In genomic region chr2:32009479-32010256, GRCh38 we compare ENCODE assay signal across 8 cellular contexts. TPM values are rescaled to one million over a fixed set of nuclear protein-coding genes. Genes with fewer than 3 reads are reported as not detected.
A peak's percentile ranks its signal among the peaks of the same experiment; 100 is the strongest.
DNase-seq lines count a peak whose midpoint lies in the region; ATAC-seq and TF ChIP-seq lines count a peak whose summit lies in the region.

No MANE protein-coding gene starts in this region.

- H3K27me3 ChIP-seq in BJ (ENCODE audit: control insufficient read depth, insufficient read depth, low read length) (no peaks in the 10 kb centered on the region), iPS DF 6.9 (ENCODE audit: control insufficient read depth, insufficient read depth, low read length) (no peaks in the 10 kb centered on the region), gastrocnemius medialis (no peaks in the 10 kb centered on the region)

- no peak overlapping the region for H3K27ac ChIP-seq in iPS DF 6.9 (ENCODE audit: low read length)
- H3K27ac ChIP-seq in gastrocnemius medialis = peak overlapping the region; percentile 86 to 98 (median 94)

- ATAC-seq in HG03280 (IDR thresholded peaks at IDR 0.05; ENCODE audit: unreplicated experiment) = peak; percentile 26
- ATAC-seq in gastrocnemius medialis = peak; percentile 49 to 57

- H3K4me3 ChIP-seq in BJ (ENCODE audit: low read depth, low read length) (peak overlapping the region; percentile 98), astrocyte of the cerebellum (ENCODE audit: low read depth, low read length) (peak overlapping the region; percentile 89), iPS DF 6.9 (ENCODE audit: low read length) (peak overlapping the region; percentile 81), gastrocnemius medialis (peak overlapping the region; percentile 89 to 95 (median 90))

- H3K36me3 ChIP-seq in BJ (ENCODE audit: control insufficient read depth, insufficient read depth, low read length) (no peaks in the 10 kb centered on the region), iPS DF 6.9 (ENCODE audit: control insufficient read depth, insufficient read depth, low read length) (no peaks in the 10 kb centered on the region; the same call in 1 of the 2 replicates), gastrocnemius medialis (no peaks in the 10 kb centered on the region)

- H3K9me3 ChIP-seq in iPS DF 6.9 (ENCODE audit: control insufficient read depth, insufficient read depth, low read length) (no peaks in the 10 kb centered on the region), gastrocnemius medialis (no peaks in the 10 kb centered on the region)

- TF ChIP-seq POLR2A in GM19099 (IDR thresholded peaks at IDR 0.05; ENCODE audit: extremely low read depth, insufficient read length, low read depth) (peak; percentile 43), gastrocnemius medialis (IDR thresholded peaks at IDR 0.05) (peak; percentile 2 to 14)

- POLR2A ChIA-PET in BJ (lab: Charles Lee) = no interaction called here

- in situ Hi-C loops in astrocyte of the cerebellum (cut with HindIII; ENCODE audit: low sequenced_read_pairs) = no loop called here
- in situ Hi-C loops in gastrocnemius medialis (cut with MboI; ENCODE audit: low sequenced_read_pairs in 4 of 4) = loop anchor here in 2 of 4 donors (10.0 kb wide), 2 partner anchors 55 to 155 kb away; partner anchors contain the start of genes SPAST (in 2 of the 2) and SLC30A6 (in 1 of the 2)

- TF ChIP-seq CTCF in BJ (IDR thresholded peaks at IDR 0.05; ENCODE audit: insufficient read depth, low read depth, low read length) = no peak
- no peak for TF ChIP-seq CTCF in astrocyte of the cerebellum (IDR thresholded peaks at IDR 0.05; ENCODE audit: low read depth, low read length, missing control alignments)
- TF ChIP-seq CTCF in gastrocnemius medialis (IDR thresholded peaks at IDR 0.05 in 4 of 5, conservative IDR thresholded peaks at IDR 0.05 in 1 of 5) = no peak

- H3K4me1 ChIP-seq in iPS DF 6.9 (ENCODE audit: control insufficient read depth, insufficient read depth, low read length) (no peaks in the 10 kb centered on the region), gastrocnemius medialis (peaks cover 24 to 43% of the 10 kb centered on the region in 2 donors)

- no CpG with 5 or more reads among the region's 92 CpGs for WGBS in iPS DF 6.9 (ENCODE audit: insufficient coverage, insufficient read length)

- intact Hi-C loops in gastrocnemius medialis (cut with DNase I; ENCODE audit: low total_unique reads) = loop anchor here (2.0 kb wide), 3 partner anchors 25 to 155 kb away; partner anchors contain the start of genes DPY30 and SLC30A6

- no peak for DNase-seq in BJ (ENCODE audit: low read depth)
- peak in 4 of 5 experiments; percentile 12 to 54 (median 24) for DNase-seq in T-helper 2 cell
- DNase-seq in astrocyte of the cerebellum (ENCODE audit: low read depth) = no peak
- no peak for DNase-seq in iPS DF 6.9 (ENCODE audit: low read depth, low spot score)
- DNase-seq in gastrocnemius medialis = peak in 1 of 2 donors; percentile 23
- no peak for DNase-seq in DMS79 (lab: John Stamatoyannopoulos, UW)

- CTCF ChIA-PET in BJ (lab: Yijun Ruan, JAX) = no interaction called here

RNA-seq across cellular contexts. Expression of gene MEMO1, which starts 1.1 kb away (rescaled TPM):
- polyA plus RNA-seq in BJ (2011; rRNA removed) = 42.0 and 47.8 TPM in 2 replicates
- polyA minus RNA-seq in BJ (2011; rRNA and poly(A)+ RNA removed) = 27.0 and 27.2 TPM in 2 replicates
- total RNA-seq in gastrocnemius medialis = 10 to 100 TPM; 32.2 to 75.0 (median 50.0) TPM

RNA-seq across cellular contexts. Expression of gene DPY30, which starts 29.9 kb away (rescaled TPM):
- polyA plus RNA-seq in BJ (2011; rRNA removed) = 35.3 and 66.1 TPM in 2 replicates
- 6.7 and 13.6 TPM in 2 replicates for polyA minus RNA-seq in BJ (2011; rRNA and poly(A)+ RNA removed)
- total RNA-seq in gastrocnemius medialis = 10 to 100 TPM; 29.3 to 59.8 (median 36.2) TPM

RNA-seq across cellular contexts. Expression of gene SPAST, which starts 53.7 kb away (rescaled TPM):
- polyA plus RNA-seq in BJ (2011; rRNA removed) = 4.5 and 10.3 TPM in 2 replicates
- polyA minus RNA-seq in BJ (2011; rRNA and poly(A)+ RNA removed) = 5.3 and 5.4 TPM in 2 replicates
- 10 to 100 TPM; 25.0 to 30.6 (median 28.9) TPM for total RNA-seq in gastrocnemius medialis

Comparison
In these comparisons a context has a peak if more than half of its experiments do, and no peak if none do; other contexts are left out.
1. DNase-seq: peak in T-helper 2 cell (4 of 5); none in BJ (single experiment), astrocyte of the cerebellum (single experiment), iPS DF 6.9 (single experiment) and DMS79 (single experiment).
2. Peak in every context shown above with its lines, with median percentiles within 50 percentile points of each other: H3K4me3 ChIP-seq.